In the genomic region with DNA sequence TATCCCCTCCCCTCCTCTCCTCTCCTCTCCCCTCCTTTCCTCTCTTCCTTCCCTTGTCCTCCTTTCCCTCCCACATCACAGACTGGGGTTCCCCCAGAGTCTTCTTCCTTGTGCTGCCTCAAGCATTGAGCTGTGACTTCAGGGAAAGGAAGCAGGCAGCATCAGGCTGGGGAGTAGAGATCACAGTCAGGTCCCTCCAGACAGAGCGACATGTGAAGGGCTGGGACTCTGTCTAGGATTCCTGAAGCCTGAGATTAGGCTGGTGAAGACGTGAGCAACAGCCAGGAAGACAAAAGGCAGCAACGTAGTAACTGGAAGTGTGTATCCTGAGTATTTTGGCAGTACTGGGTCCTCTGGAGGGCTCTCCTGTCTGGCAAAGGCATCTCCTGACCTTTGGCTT, we compare ENCODE assay signal across 25 cellular contexts.
"Had no signal": no experiment of that assay in that cellular context is flagged by ENCODE, and none has a peak within 500 bp of the region (broad histone marks: within the 10 kb centered on the region; RNA-seq: fewer than 3 reads in every experiment).

No MANE protein-coding gene starts in this region.

- DNase-seq: effector memory CD8-positive, alpha-beta T cell; foreskin fibroblast; glutamatergic neuron; kidney; left colon; left ventricle myocardium superior; mesendoderm; naive B cell; psoas muscle; retina; right lobe of liver; stimulated activated CD4-positive, alpha-beta T cell treated with anti-CD3 and anti-CD28 coated beads, Interleukin-15, amount 100 ng/mL, for 24 hours; stimulated activated CD4-positive, alpha-beta T cell treated with anti-CD3 and anti-CD28 coated beads, Interleukin-1b, Interleukin-23, amount 100 ng/mL, for 48 hours; stimulated activated CD4-positive, alpha-beta T cell treated with anti-CD3 and anti-CD28 coated beads, Interleukin-4, amount 100 ng/mL, for 24 hours; stimulated activated naive CD4-positive, alpha-beta T cell; stomach; substantia nigra; uterus had no signal

- H3K4me3 ChIP-seq: esophagus muscularis mucosa, gastroesophageal sphincter, lung, psoas muscle, right lobe of liver, stomach, uterus had no signal

- H3K4me3 Mint-ChIP-seq: effector memory CD8-positive, alpha-beta T cell; naive B cell; nephron; type B pancreatic cell had no signal

- H3K27ac ChIP-seq: epithelial cell of prostate, esophagus muscularis mucosa, gastroesophageal sphincter, neutrophil, psoas muscle, right lobe of liver, stomach, uterus had no signal

- H3K36me3 Mint-ChIP-seq: naive B cell, type B pancreatic cell had no signal

- H3K9me3 Mint-ChIP-seq: effector memory CD8-positive, alpha-beta T cell; naive B cell; nephron; type B pancreatic cell had no signal

- ATAC-seq: effector memory CD8-positive, alpha-beta T cell; gastroesophageal sphincter; left colon; left ventricle myocardium superior; psoas muscle; right lobe of liver had no signal

- H3K27ac Mint-ChIP-seq: nephron, type B pancreatic cell had no signal
